31 cellular contexts compared by ENCODE assay signal in genomic region chr7:6608081-6608480, GRCh38. TPM values are rescaled to one million over a fixed set of nuclear protein-coding genes. Genes with fewer than 3 reads are reported as not detected.
"Had no signal": no experiment of that assay in that cellular context is flagged by ENCODE, and none has a peak within 500 bp of the region (broad histone marks: within the 10 kb centered on the region; RNA-seq: fewer than 3 reads in every experiment).

No MANE protein-coding gene starts in this region.

- H3K79me2 ChIP-seq: hepatocyte had no signal

- ATAC-seq: foreskin keratinocyte; gastroesophageal sphincter; left cardiac atrium; left lung; naive thymus-derived CD4-positive, alpha-beta T cell had no signal

- H3K27ac Mint-ChIP-seq: naive thymus-derived CD4-positive, alpha-beta T cell; nephron; neural progenitor cell; stimulated activated memory B cell treated with anti-CD40 and anti-IgM and Interleukin-4, amounts not matched to agents 10 μg/mL and 1 μg/mL and 100 μg/mL, for 72 hours; type B pancreatic cell had no signal

- DNase-seq: colonic mucosa; dermis blood vessel endothelial cell; effector memory CD4-positive, alpha-beta T cell; foreskin keratinocyte; heart left ventricle; left cardiac atrium; mesendoderm; midbrain; naive thymus-derived CD4-positive, alpha-beta T cell; sigmoid colon; stimulated activated CD4-positive, alpha-beta T cell treated with anti-CD3 and anti-CD28 coated beads, Interleukin-2, amount 100 ng/mL, for 24 hours; stimulated activated CD4-positive, alpha-beta T cell treated with anti-CD3 and anti-CD28 coated beads, Interleukin-4, amount 100 ng/mL, for 4 hours; stimulated activated naive CD8-positive, alpha-beta T cell treated with anti-CD3 and anti-CD28 coated beads, Interleukin-15, Interleukin-2, amounts not matched to agents 100 U/mL and 50 U/mL, for 24 hours; substantia nigra; testis; tibial artery had no signal

- H3K36me3 ChIP-seq: colonic mucosa, neural progenitor cell, prostate gland had no signal

- H3K27me3 ChIP-seq: colonic mucosa, esophagus muscularis mucosa, foreskin keratinocyte, gastroesophageal sphincter, heart left ventricle, hepatocyte, neural progenitor cell, right atrium auricular region, sigmoid colon, testis, tibial artery had no signal

- H3K4me1 ChIP-seq: colonic mucosa, esophagus muscularis mucosa, foreskin keratinocyte, gastroesophageal sphincter, heart left ventricle, left lung, neural progenitor cell, prostate gland, right atrium auricular region, sigmoid colon, testis, tibial artery had no signal

- H3K9me3 ChIP-seq: colonic mucosa, esophagus muscularis mucosa, gastroesophageal sphincter, heart left ventricle, left lung, prostate gland, right atrium auricular region, sigmoid colon, testis, tibial artery had no signal

- H3K27me3 Mint-ChIP-seq: stimulated activated memory B cell treated with anti-CD40 and anti-IgM and Interleukin-4, amounts not matched to agents 10 μg/mL and 1 μg/mL and 100 μg/mL, for 72 hours; type B pancreatic cell had no signal

- FAIRE-seq: endothelial cell of umbilical vein, islet of Langerhans had no signal

- H2AFZ ChIP-seq: hepatocyte, neural progenitor cell had no signal

- H3K4me2 ChIP-seq: hepatocyte, neural progenitor cell had no signal

- H3K9ac ChIP-seq: neural progenitor cell had no signal

- H3K27ac ChIP-seq: colonic mucosa, esophagus muscularis mucosa, foreskin keratinocyte, gastroesophageal sphincter, heart left ventricle, hepatocyte, left lung, neural progenitor cell, prostate gland, right atrium auricular region, sigmoid colon, testis, tibial artery had no signal

- H3K4me3 ChIP-seq: colonic mucosa, esophagus muscularis mucosa, gastroesophageal sphincter, heart left ventricle, hepatocyte, left lung, neural progenitor cell, prostate gland, right atrium auricular region, sigmoid colon, testis, tibial artery had no signal

- H3K4me3 Mint-ChIP-seq: naive thymus-derived CD4-positive, alpha-beta T cell; nephron; neural progenitor cell; stimulated activated memory B cell treated with anti-CD40 and anti-IgM and Interleukin-4, amounts not matched to agents 10 μg/mL and 1 μg/mL and 100 μg/mL, for 72 hours; type B pancreatic cell had no signal

- H3K9me3 Mint-ChIP-seq: naive thymus-derived CD4-positive, alpha-beta T cell; nephron; neural progenitor cell; stimulated activated memory B cell treated with anti-CD40 and anti-IgM and Interleukin-4, amounts not matched to agents 10 μg/mL and 1 μg/mL and 100 μg/mL, for 72 hours; type B pancreatic cell had no signal

- H3K4me1 Mint-ChIP-seq: nephron, neural progenitor cell had no signal

RNA-seq across cellular contexts. Expression of gene GRID2IP, which starts 56.8 kb away (rescaled TPM):
- total RNA-seq: dermis blood vessel endothelial cell, endothelial cell of umbilical vein, epithelial cell of proximal tubule, esophagus muscularis mucosa, fibroblast of lung, sigmoid colon, skeletal muscle tissue had no signal
- polyA plus RNA-seq: endothelial cell of umbilical vein; fibroblast of lung; naive thymus-derived CD4-positive, alpha-beta T cell had no signal
